ENCODE assay signal across 1 cellular context in genomic region chrX:40949071-40949470, GRCh38.
A peak's percentile ranks its signal among the peaks of the same experiment; 100 is the strongest.
TF ChIP-seq lines count a peak whose summit lies in the region.

No MANE protein-coding gene starts in this region.

TF ChIP-seq in HEK293, 187 proteins besides CTCF, POLR2A, EP300 and RAD21 (continued from another document):
- 0 out of 2 replicates have a peak, but pooled peaks have one; percentile 20 for TF ChIP-seq ZFP37 (tag by site-specific recombination; IDR thresholded peaks at IDR 0.05)
- TF ChIP-seq YY1 (tag by site-specific recombination; IDR thresholded peaks at IDR 0.05) = no peak
